16 cellular contexts compared by ENCODE assay signal in genomic region chr9:108207611-108208051, GRCh38.
A peak's percentile ranks its signal among the peaks of the same experiment; 100 is the strongest.
DNase-seq lines count a peak whose midpoint lies in the region; ATAC-seq lines count a peak whose summit lies in the region.
"Had no signal": no experiment of that assay in that cellular context is flagged by ENCODE, and none has a peak within 500 bp of the region (broad histone marks: within the 10 kb centered on the region; RNA-seq: fewer than 3 reads in every experiment).

No MANE protein-coding gene starts in this region.

- no peak overlapping the region for H3K4me3 ChIP-seq in skeletal muscle cell (ENCODE audit: low read depth, low read length)

- no peak overlapping the region for H3K4me3 Mint-ChIP-seq in activated CD4-positive, alpha-beta T cell treated with anti-CD3 and anti-CD28 coated beads for 36 hours
- H3K4me3 Mint-ChIP-seq: activated CD4-positive, alpha-beta T cell treated with anti-CD3 and anti-CD28 coated beads, Interleukin-2, amount 10 ng/mL, durations not matched to agents 7 days and 5 days; activated naive CD8-positive, alpha-beta T cell; type B pancreatic cell had no signal

- H3K27ac Mint-ChIP-seq in activated CD4-positive, alpha-beta T cell treated with anti-CD3 and anti-CD28 coated beads for 36 hours: no peak overlapping the region
- H3K27ac Mint-ChIP-seq: activated CD4-positive, alpha-beta T cell treated with anti-CD3 and anti-CD28 coated beads, Interleukin-2, amount 10 ng/mL, durations not matched to agents 7 days and 5 days; activated naive CD8-positive, alpha-beta T cell; type B pancreatic cell had no signal

- in situ Hi-C loops in G401 (cut with HindIII; ENCODE audit: low sequenced_read_pairs): no loop called here

- DNase-seq in G401 (ENCODE audit: low spot score) (peak; percentile 31), astrocyte of the hippocampus (ENCODE audit: low read depth, low spot score) (peak; percentile 41), globus pallidus (ENCODE audit: low spot score) (peak; percentile 58), skeletal muscle cell (ENCODE audit: low read depth) (peak; percentile 54), NCI-H524 (lab: John Stamatoyannopoulos, UW) (no peak), NCI-H446 (lab: John Stamatoyannopoulos, UW) (no peak), DMS 273 (lab: John Stamatoyannopoulos, UW; ENCODE audit: unreplicated experiment) (no peak)
- no peak for DNase-seq in activated CD4-positive, alpha-beta T cell treated with anti-CD3 and anti-CD28 coated beads for 36 hours
- DNase-seq: activated CD4-positive, alpha-beta T cell treated with anti-CD3 and anti-CD28 coated beads, Interleukin-2, amount 10 ng/mL, durations not matched to agents 7 days and 5 days; activated T-cell treated with anti-CD3 and anti-CD28 coated beads, Interleukin-2, amount 50 U/mL, for 1 hour; NCI-H1105; SIG-M5; stimulated activated CD4-positive, alpha-beta T cell treated with anti-CD3 and anti-CD28 coated beads, Interleukin-1b, Interleukin-23, amount 100 ng/mL, for 48 hours; T-helper 9 cell had no signal

- POLR2A ChIA-PET in activated CD4-positive, alpha-beta T cell treated with anti-CD3 and anti-CD28 coated beads for 36 hours (lab: Charles Lee): no interaction called here

- CTCF ChIA-PET in activated CD4-positive, alpha-beta T cell treated with anti-CD3 and anti-CD28 coated beads for 36 hours (lab: Charles Lee): no interaction called here

- no peaks in the 10 kb centered on the region for H3K4me1 Mint-ChIP-seq in activated CD4-positive, alpha-beta T cell treated with anti-CD3 and anti-CD28 coated beads for 36 hours
- H3K4me1 Mint-ChIP-seq: activated CD4-positive, alpha-beta T cell treated with anti-CD3 and anti-CD28 coated beads, Interleukin-2, amount 10 ng/mL, durations not matched to agents 7 days and 5 days had no signal

- intact Hi-C loops in activated CD4-positive, alpha-beta T cell treated with anti-CD3 and anti-CD28 coated beads for 36 hours (cut with DNase I, micrococcal nuclease): no loop called here

- no peaks in the 10 kb centered on the region for H3K36me3 Mint-ChIP-seq in activated CD4-positive, alpha-beta T cell treated with anti-CD3 and anti-CD28 coated beads for 36 hours (ENCODE audit: low read depth)
- H3K36me3 Mint-ChIP-seq: activated naive CD8-positive, alpha-beta T cell; type B pancreatic cell had no signal

- no peak for ATAC-seq in activated CD4-positive, alpha-beta T cell treated with anti-CD3 and anti-CD28 coated beads for 36 hours

- no peaks in the 10 kb centered on the region for H3K27me3 Mint-ChIP-seq in activated CD4-positive, alpha-beta T cell treated with anti-CD3 and anti-CD28 coated beads for 36 hours
- H3K27me3 Mint-ChIP-seq: activated CD4-positive, alpha-beta T cell treated with anti-CD3 and anti-CD28 coated beads, Interleukin-2, amount 10 ng/mL, durations not matched to agents 7 days and 5 days; activated naive CD8-positive, alpha-beta T cell had no signal

- H3K9me3 Mint-ChIP-seq in activated CD4-positive, alpha-beta T cell treated with anti-CD3 and anti-CD28 coated beads for 36 hours (ENCODE audit: low read depth): peaks cover 20% of the 10 kb centered on the region
- H3K9me3 Mint-ChIP-seq: type B pancreatic cell had no signal

Comparison
In these comparisons a context has a peak if more than half of its experiments do, and no peak if none do; other contexts are left out.
1. DNase-seq: peak in G401 (single experiment), astrocyte of the hippocampus (single experiment), globus pallidus (single experiment) and skeletal muscle cell (single experiment); none in NCI-H524 (0 of 2), NCI-H446 (0 of 2), activated CD4-positive, alpha-beta T cell treated with anti-CD3 and anti-CD28 coated beads for 36 hours (single experiment) and DMS 273 (single experiment).